ENCODE assay signal across 8 cellular contexts in the genomic region with DNA sequence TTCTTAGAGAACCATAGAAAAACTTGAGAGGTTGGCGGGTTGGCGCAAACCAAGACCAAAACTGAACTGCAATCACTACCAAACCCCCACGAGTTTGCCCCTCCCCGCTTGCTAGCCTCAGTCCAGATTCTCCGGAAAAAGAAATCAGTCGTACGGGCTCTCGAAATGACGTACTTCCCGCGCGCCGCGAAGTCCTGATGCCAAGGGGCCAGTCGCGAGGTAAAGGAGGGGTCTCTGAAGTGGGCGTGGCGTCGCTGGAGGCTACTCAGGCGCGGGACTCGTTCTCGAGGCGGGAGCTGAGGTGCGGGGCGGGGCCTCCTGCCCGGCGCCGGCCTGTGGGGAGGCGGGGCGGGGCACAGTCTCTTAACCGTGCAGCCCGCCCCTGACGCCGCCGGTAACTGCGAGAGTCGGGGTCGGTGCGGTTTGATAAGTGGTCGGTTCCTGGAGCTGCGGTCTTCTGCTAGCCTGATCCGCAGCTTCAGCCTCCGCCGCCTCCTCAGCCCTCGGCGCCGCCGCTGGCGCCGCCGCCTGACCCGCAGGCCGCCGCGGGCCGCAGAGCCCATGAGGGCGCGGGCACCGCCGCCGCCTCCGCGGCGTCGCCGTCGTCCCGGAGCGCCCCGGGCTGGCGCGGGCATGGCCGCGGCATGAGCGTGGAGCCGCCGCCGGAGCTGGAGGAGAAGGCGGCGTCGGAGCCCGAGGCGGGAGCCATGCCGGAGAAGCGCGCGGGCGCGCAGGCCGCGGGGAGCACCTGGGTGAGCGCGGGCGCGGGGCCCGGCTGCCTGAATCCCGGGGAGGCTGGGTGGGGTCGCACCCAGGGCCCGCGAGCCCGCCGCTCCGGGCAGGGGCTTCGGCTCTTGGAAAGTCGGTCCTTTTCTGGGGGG. TPM values are rescaled to one million over a fixed set of nuclear protein-coding genes. Genes with fewer than 3 reads are reported as not detected.
DNase-seq lines count a peak whose midpoint lies in the region; ATAC-seq and TF ChIP-seq lines count a peak whose summit lies in the region.
"Not testable (repeated sequence)": the region's sequence is repeated elsewhere in the genome, so short reads cannot be mapped to it uniquely, and the experiment has no call there.

No MANE protein-coding gene starts in this region.

- H3K4me3 ChIP-seq in Jurkat, Clone E6-1 (ENCODE audit: low read length), result peak overlapping the region; percentile 55
- H3K4me3 ChIP-seq in mucosa of rectum (ENCODE audit: low read length in 2 of 2), result peak overlapping the region; percentile 67 to 75

- peak; percentile 82 for DNase-seq in DMS79 (lab: John Stamatoyannopoulos, UW)
- peak; percentile 81 for DNase-seq in Jurkat, Clone E6-1 (ENCODE audit: low read depth, low spot score)
- DNase-seq in OCI-M2 (lab: John Stamatoyannopoulos, UW; ENCODE audit: unreplicated experiment), result peak; percentile 34
- peak; percentile 88 for DNase-seq in activated T-cell treated with anti-CD3 and anti-CD28 coated beads for 48 hours (ENCODE audit: low read depth)
- DNase-seq in erythroblast (lab: John Stamatoyannopoulos, UW), result peak; percentile 93
- DNase-seq in stimulated activated CD8-positive, alpha-beta memory T cell treated with anti-CD3 and anti-CD28 coated beads, Interleukin-4, amount 100 ng/mL, for 4 hours (ENCODE audit: low read depth in 2 of 2, low spot score in 1 of 2), result peak; percentile 72 to 83

- H3K27me3 ChIP-seq in mucosa of rectum (ENCODE audit: control insufficient read depth in 2 of 2, insufficient read depth in 2 of 2, low read length in 2 of 2), result not testable (repeated sequence)

- peak; percentile 86 for ATAC-seq in GM21723 (IDR thresholded peaks at IDR 0.05; ENCODE audit: unreplicated experiment)

- not testable (repeated sequence) for H3K4me1 ChIP-seq in mucosa of rectum (ENCODE audit: control insufficient read depth in 2 of 2, insufficient read depth in 2 of 2, low read length in 2 of 2)

- peak overlapping the region; percentile 57 to 63 for H3K9ac ChIP-seq in mucosa of rectum (ENCODE audit: low read depth in 1 of 2, low read length in 2 of 2)

- not testable (repeated sequence) for TF ChIP-seq POLR2A in erythroblast (IDR thresholded peaks at IDR 0.05; ENCODE audit: low read length)

- not testable (repeated sequence) for H3K36me3 ChIP-seq in mucosa of rectum (ENCODE audit: control insufficient read depth in 2 of 2, insufficient read depth in 2 of 2, low read length in 2 of 2)

- peak overlapping the region in 1 of 2 donors; percentile 52 for H3K27ac ChIP-seq in mucosa of rectum (ENCODE audit: low read depth in 2 of 2, low read length in 2 of 2)

- H3K9me3 ChIP-seq in mucosa of rectum (ENCODE audit: control insufficient read depth in 2 of 2, low read length in 2 of 2), result not testable (repeated sequence)

RNA-seq across cellular contexts. Expression of a gene that starts 46.0 kb away (rescaled TPM):
- polyA plus RNA-seq in Jurkat, Clone E6-1 (2012; ENCODE audit: insufficient read depth, insufficient read length), result not detected

Comparison
In these comparisons a context has a peak if more than half of its experiments do, and no peak if none do; other contexts are left out.
1. DNase-seq: peak in every context shown above with its lines; median percentile 93 in erythroblast; 88 in activated T-cell treated with anti-CD3 and anti-CD28 coated beads for 48 hours; 82 in DMS79; 81 in Jurkat, Clone E6-1; 78 in stimulated activated CD8-positive, alpha-beta memory T cell treated with anti-CD3 and anti-CD28 coated beads, Interleukin-4, amount 100 ng/mL, for 4 hours; 34 in OCI-M2.